In genomic region chr12:123085730-123086487, GRCh38 we compare ENCODE assay signal across 8 cellular contexts.
DNase-seq lines count a peak whose midpoint lies in the region; ATAC-seq lines count a peak whose summit lies in the region.

No MANE protein-coding gene starts in this region.

- no peak overlapping the region for H3K4me3 Mint-ChIP-seq in stimulated activated effector memory CD8-positive, alpha-beta T cell treated with anti-CD3 and anti-CD28 coated beads, Interleukin-12 subunit alpha, Interleukin-12 subunit beta, amount 100 ng/mL, for 72 hours

- no peaks in the 10 kb centered on the region for H3K27me3 ChIP-seq in HAP-1 (ENCODE audit: low read depth)

- H3K36me3 Mint-ChIP-seq in stimulated activated effector memory CD8-positive, alpha-beta T cell treated with anti-CD3 and anti-CD28 coated beads, Interleukin-12 subunit alpha, Interleukin-12 subunit beta, amount 100 ng/mL, for 72 hours = no peaks in the 10 kb centered on the region

- no peaks in the 10 kb centered on the region for H3K36me3 ChIP-seq in HAP-1 (replicated peaks)

- in situ Hi-C loops in HAP-1 (cut with MboI; ENCODE audit: low sequenced_read_pairs) = no loop called here

- peaks cover 14% of the 10 kb centered on the region for H3K4me1 Mint-ChIP-seq in stimulated activated effector memory CD8-positive, alpha-beta T cell treated with anti-CD3 and anti-CD28 coated beads, Interleukin-12 subunit alpha, Interleukin-12 subunit beta, amount 100 ng/mL, for 72 hours

- H3K27ac ChIP-seq in epithelial cell of prostate = peak overlapping the region; percentile 12

- peak; percentile 74 for ATAC-seq in stimulated activated effector memory CD8-positive, alpha-beta T cell treated with anti-CD3 and anti-CD28 coated beads, Interleukin-12 subunit alpha, Interleukin-12 subunit beta, amount 100 ng/mL, for 72 hours
- no peak for ATAC-seq in GM21390 (IDR thresholded peaks at IDR 0.05; ENCODE audit: unreplicated experiment)

- DNase-seq in SIG-M5 treated with dmso at 0.1 percent for 504 hours (lab: John Stamatoyannopoulos, UW; ENCODE audit: unreplicated experiment) (peak; percentile 10), SIG-M5 (lab: John Stamatoyannopoulos, UW) (no peak), NCI-H460 (ENCODE audit: extremely low read depth, low read depth) (peak; percentile 87), epithelial cell of prostate (ENCODE audit: low read depth, low spot score) (peak; percentile 78), HAP-1 (ENCODE audit: low spot score in 2 of 2) (no peak)
- no peak for DNase-seq in stimulated activated effector memory CD8-positive, alpha-beta T cell treated with anti-CD3 and anti-CD28 coated beads, Interleukin-12 subunit alpha, Interleukin-12 subunit beta, amount 100 ng/mL, for 72 hours (ENCODE audit: low spot score in 2 of 2)
- no peak for DNase-seq in central memory CD4-positive, alpha-beta T cell

- H3K4me3 ChIP-seq in HAP-1 = no peak overlapping the region

- no peaks in the 10 kb centered on the region for H3K9me3 ChIP-seq in HAP-1

- no peak overlapping the region for H3K27ac Mint-ChIP-seq in stimulated activated effector memory CD8-positive, alpha-beta T cell treated with anti-CD3 and anti-CD28 coated beads, Interleukin-12 subunit alpha, Interleukin-12 subunit beta, amount 100 ng/mL, for 72 hours

- no peaks in the 10 kb centered on the region for H3K4me1 ChIP-seq in HAP-1

- no peaks in the 10 kb centered on the region for H3K9me3 Mint-ChIP-seq in stimulated activated effector memory CD8-positive, alpha-beta T cell treated with anti-CD3 and anti-CD28 coated beads, Interleukin-12 subunit alpha, Interleukin-12 subunit beta, amount 100 ng/mL, for 72 hours

Comparison
In these comparisons a context has a peak if more than half of its experiments do, and no peak if none do; other contexts are left out.
1. DNase-seq: peak in SIG-M5 treated with dmso at 0.1 percent for 504 hours (single experiment), NCI-H460 (single experiment) and epithelial cell of prostate (single experiment); none in SIG-M5 (single experiment), stimulated activated effector memory CD8-positive, alpha-beta T cell treated with anti-CD3 and anti-CD28 coated beads, Interleukin-12 subunit alpha, Interleukin-12 subunit beta, amount 100 ng/mL, for 72 hours (0 of 2), HAP-1 (0 of 2) and central memory CD4-positive, alpha-beta T cell (single experiment).